14 cellular contexts compared by ENCODE assay signal in the genomic region with DNA sequence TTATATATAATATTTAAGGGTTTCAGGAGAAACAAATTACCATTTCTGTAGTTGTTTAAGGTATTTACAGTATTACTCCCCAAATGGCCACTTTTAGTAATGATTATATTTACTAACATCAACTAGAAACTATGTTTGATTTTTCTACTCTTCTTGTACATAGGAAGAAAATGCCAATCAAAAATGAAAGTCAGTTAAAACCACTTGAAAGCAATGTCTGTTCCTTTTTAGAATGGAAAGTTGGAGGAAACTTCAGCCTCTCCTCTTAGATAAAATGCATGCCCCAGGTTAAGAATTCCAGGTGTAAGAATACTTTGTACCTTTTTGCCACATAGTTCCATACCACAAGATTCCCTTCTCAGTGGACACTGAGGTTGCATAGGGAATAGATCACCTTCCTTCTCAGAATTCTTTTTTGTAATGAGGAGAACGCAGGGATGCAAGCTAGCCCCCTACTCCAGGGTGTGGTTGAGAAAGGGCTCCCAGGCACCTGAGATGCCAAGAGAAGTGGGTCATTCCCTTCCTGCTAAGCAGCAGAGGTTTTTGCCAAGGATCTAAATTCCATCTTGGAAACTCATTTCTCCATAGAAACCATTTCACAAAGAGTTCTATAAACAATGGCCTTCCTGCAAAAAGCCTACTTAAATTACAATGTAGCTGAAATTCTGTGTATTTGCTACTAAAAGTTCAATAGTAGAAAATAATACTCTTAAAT. TPM values are rescaled to one million over a fixed set of nuclear protein-coding genes. Genes with fewer than 3 reads are reported as not detected.
A peak's percentile ranks its signal among the peaks of the same experiment; 100 is the strongest.
DNase-seq lines count a peak whose midpoint lies in the region; ATAC-seq and TF ChIP-seq lines count a peak whose summit lies in the region.
"Had no signal": no experiment of that assay in that cellular context is flagged by ENCODE, and none has a peak within 500 bp of the region (broad histone marks: within the 10 kb centered on the region; RNA-seq: fewer than 3 reads in every experiment).

No MANE protein-coding gene starts in this region.

- no peak for TF ChIP-seq POLR2A in breast epithelium (IDR thresholded peaks at IDR 0.05)

- H3K27ac ChIP-seq in mammary epithelial cell (ENCODE audit: insufficient read depth, low read depth, low read length): no peak overlapping the region
- H3K27ac ChIP-seq in breast epithelium: peak overlapping the region in 1 of 2 donors; percentile 36
- H3K27ac ChIP-seq in OCI-LY7 (ENCODE audit: low read depth, low read length, poor library complexity, severe bottlenecking): no peak overlapping the region
- no peak overlapping the region for H3K27ac ChIP-seq in fibroblast of lung (ENCODE audit: insufficient read depth, low read length)
- H3K27ac ChIP-seq in thymus (ENCODE audit: low read depth): peak overlapping the region; percentile 31
- H3K27ac ChIP-seq in RWPE1: no peak overlapping the region
- H3K27ac ChIP-seq: cardiac muscle cell, ovary had no signal

- 100% methylated on average over 1 of the region's 1 CpG for WGBS in mammary epithelial cell (ENCODE audit: low coverage, missing lambda C conversion rate)
- 93% methylated on average over 1 of the region's 1 CpG for WGBS in thymus

- POLR2A ChIA-PET in OCI-LY7 (lab: Charles Lee) (interaction anchor here (0.6 to 3.6 kb wide), 4 partner anchors 19 to 29 kb away, joined by 3 to 15 read pairs (median 5); no protein-coding TSS in a partner anchor), RWPE1 (lab: Yijun Ruan, JAX; ENCODE audit: low non-redundant PET) (no interaction called here)

- H3K9ac ChIP-seq in mammary epithelial cell (ENCODE audit: insufficient read depth, low read length): no peak overlapping the region
- no peak overlapping the region for H3K9ac ChIP-seq in fibroblast of lung (ENCODE audit: insufficient read depth, low read length)

- H3K27me3 ChIP-seq in mammary epithelial cell (ENCODE audit: insufficient read depth, low read length): no peaks in the 10 kb centered on the region
- no peaks in the 10 kb centered on the region for H3K27me3 ChIP-seq in breast epithelium
- no peaks in the 10 kb centered on the region for H3K27me3 ChIP-seq in fibroblast of lung (ENCODE audit: control insufficient read depth, insufficient read depth, low read length)
- H3K27me3 ChIP-seq in thymus (ENCODE audit: control insufficient read depth, insufficient read depth): no peaks in the 10 kb centered on the region
- H3K27me3 ChIP-seq: cardiac muscle cell, ovary, uterus had no signal

- BruUV-seq in mammary epithelial cell (replicated peaks; lab: Mats Ljungman, UMichigan) (no TSS peak), OCI-LY7 (replicated peaks; lab: Mats Ljungman, UMichigan) (no TSS peak)

- CTCF ChIA-PET in mammary epithelial cell (lab: Charles Lee; ENCODE audit: low non-redundant PET): no interaction called here
- CTCF ChIA-PET in OCI-LY7 (lab: Charles Lee; ENCODE audit: unreplicated experiment): no interaction called here
- CTCF ChIA-PET in RWPE1 (lab: Yijun Ruan, JAX): interaction anchor here (0.6 kb wide), 1 partner anchor 16 kb away, joined by 3 read pairs; no protein-coding TSS in a partner anchor

- intact Hi-C loops in mammary epithelial cell (cut with micrococcal nuclease) (no loop called here), breast epithelium (cut with DNase I; ENCODE audit: low total_unique reads) (no loop called here), OCI-LY7 (cut with micrococcal nuclease; ENCODE audit: unreplicated experiment) (no loop called here)

- H4K20me1 ChIP-seq in mammary epithelial cell (ENCODE audit: insufficient read depth, low read length) (no peaks in the 10 kb centered on the region), OCI-LY7 (ENCODE audit: insufficient read depth, low read length) (no peaks in the 10 kb centered on the region), fibroblast of lung (ENCODE audit: control insufficient read depth, extremely low read depth, insufficient read depth, low read length) (no peaks in the 10 kb centered on the region)

- peak; percentile 46 for DNase-seq in mammary epithelial cell
- DNase-seq in breast epithelium (ENCODE audit: low spot score in 2 of 2): no peak
- no peak for DNase-seq in OCI-LY7 (ENCODE audit: low spot score)
- peak; percentile 61 to 83 for DNase-seq in fibroblast of lung (ENCODE audit: low read depth in 2 of 2)
- DNase-seq in activated CD8-positive, alpha-beta memory T cell treated with anti-CD3 and anti-CD28 coated beads, Interleukin-2, amount 50 U/mL, for 48 hours: no peak
- DNase-seq in RWPE1 (ENCODE audit: low spot score): no peak
- DNase-seq: activated CD4-positive, alpha-beta T cell treated with anti-CD3 and anti-CD28 coated beads for 36 hours; activated T-cell treated with anti-CD3 and anti-CD28 coated beads, Interleukin-2, amount 50 U/mL, for 72 hours; erythroblast; ovary; uterus had no signal

- H3K79me2 ChIP-seq in mammary epithelial cell (ENCODE audit: insufficient read depth, low read length) (peaks cover 27% of the 10 kb centered on the region), OCI-LY7 (ENCODE audit: insufficient read depth, low read depth, low read length) (peaks cover 31% of the 10 kb centered on the region), fibroblast of lung (ENCODE audit: control insufficient read depth, insufficient read depth, low read length) (peaks cover 16% of the 10 kb centered on the region)

- no peaks in the 10 kb centered on the region for H3K9me2 ChIP-seq in OCI-LY7 (ENCODE audit: insufficient read depth, low read length)

- in situ Hi-C loops in mammary epithelial cell (cut with MboI; ENCODE audit: low sequenced_read_pairs in 2 of 2): no loop called here

- H3K4me3 ChIP-seq in mammary epithelial cell (replicated peaks in 1 of 3; ENCODE audit: insufficient read depth in 1 of 3, low read depth in 2 of 3, low read length in 3 of 3) (no peak overlapping the region), breast epithelium (no peak overlapping the region), OCI-LY7 (ENCODE audit: low read depth, low read length, poor library complexity, severe bottlenecking) (no peak overlapping the region), fibroblast of lung (replicated peaks in 1 of 4; ENCODE audit: control extremely low read depth in 1 of 4, insufficient read depth in 1 of 4, low read depth in 3 of 4, low read length in 4 of 4) (no peak overlapping the region), thymus (ENCODE audit: low read length) (no peak overlapping the region)
- H3K4me3 ChIP-seq: cardiac muscle cell, ovary, uterus had no signal

- peaks cover 8% of the 10 kb centered on the region for H3K4me1 ChIP-seq in mammary epithelial cell (ENCODE audit: insufficient read depth, low read length)
- peaks cover 0 to 6% of the 10 kb centered on the region in 2 donors for H3K4me1 ChIP-seq in breast epithelium
- peaks cover 21% of the 10 kb centered on the region for H3K4me1 ChIP-seq in OCI-LY7 (ENCODE audit: insufficient read depth, low read length, poor library complexity, severe bottlenecking)
- H3K4me1 ChIP-seq in fibroblast of lung (ENCODE audit: control insufficient read depth, extremely low read depth, insufficient read depth, low read length): peaks cover 9% of the 10 kb centered on the region
- H3K4me1 ChIP-seq in thymus (ENCODE audit: control insufficient read depth, insufficient read depth, low read length): peaks cover 5% of the 10 kb centered on the region

- H3K9me3 ChIP-seq in mammary epithelial cell (replicated peaks; ENCODE audit: insufficient read depth, low read length) (no peaks in the 10 kb centered on the region), breast epithelium (no peaks in the 10 kb centered on the region), OCI-LY7 (ENCODE audit: low read length) (no peaks in the 10 kb centered on the region), fibroblast of lung (ENCODE audit: control insufficient read depth, insufficient read depth, low read depth, low read length) (no peaks in the 10 kb centered on the region), thymus (ENCODE audit: control insufficient read depth) (no peaks in the 10 kb centered on the region)
- H3K9me3 ChIP-seq: ovary, uterus had no signal

- no peak overlapping the region for H3K4me2 ChIP-seq in mammary epithelial cell (ENCODE audit: insufficient read depth, low read depth, low read length)
- 0 out of 2 replicates have a peak overlapping the region, but pooled peaks have one; percentile 12 for H3K4me2 ChIP-seq in OCI-LY7 (ENCODE audit: low read length)
- H3K4me2 ChIP-seq in fibroblast of lung (ENCODE audit: extremely low read depth, insufficient read depth, low read length): peak overlapping the region; percentile 28

- no peak for ATAC-seq in GM18858 (IDR thresholded peaks at IDR 0.05; ENCODE audit: unreplicated experiment)
- ATAC-seq: activated CD4-positive, alpha-beta T cell treated with anti-CD3 and anti-CD28 coated beads for 36 hours; activated T-cell treated with anti-CD3 and anti-CD28 coated beads, Interleukin-2, amount 50 U/mL, for 72 hours had no signal

- TF ChIP-seq CTCF in mammary epithelial cell (conservative IDR thresholded peaks at IDR 0.05 in 1 of 2, IDR thresholded peaks at IDR 0.05 in 1 of 2; ENCODE audit: extremely low read depth in 1 of 2, insufficient read depth in 1 of 2, low read depth in 1 of 2, low read length in 2 of 2) (no peak), breast epithelium (IDR thresholded peaks at IDR 0.05) (no peak), OCI-LY7 (conservative IDR thresholded peaks at IDR 0.05; ENCODE audit: low read length) (no peak), fibroblast of lung (conservative IDR thresholded peaks at IDR 0.05 in 1 of 2, IDR thresholded peaks at IDR 0.05 in 1 of 2; ENCODE audit: low read depth in 1 of 2, low read length in 2 of 2) (no peak), RWPE1 (conservative IDR thresholded peaks at IDR 0.05; ENCODE audit: low read depth) (no peak)

- dilution Hi-C loops in mammary epithelial cell (cut with HindIII; ENCODE audit: low sequenced_read_pairs): no loop called here

- H3K36me3 ChIP-seq in mammary epithelial cell (ENCODE audit: insufficient read depth, low read length) (no peaks in the 10 kb centered on the region), breast epithelium (no peaks in the 10 kb centered on the region), OCI-LY7 (ENCODE audit: insufficient read depth, low read length) (peaks cover 1% of the 10 kb centered on the region; the same call in 1 of the 2 replicates), fibroblast of lung (ENCODE audit: control insufficient read depth, insufficient read depth, low read length) (no peaks in the 10 kb centered on the region), thymus (ENCODE audit: control insufficient read depth, insufficient read depth) (no peaks in the 10 kb centered on the region)
- H3K36me3 ChIP-seq: cardiac muscle cell, ovary, uterus had no signal

- H2AFZ ChIP-seq in mammary epithelial cell (ENCODE audit: low read depth, low read length): no peak overlapping the region
- no peak overlapping the region for H2AFZ ChIP-seq in OCI-LY7 (ENCODE audit: low read length)
- H2AFZ ChIP-seq in fibroblast of lung (ENCODE audit: low read length): no peak overlapping the region

RNA-seq across cellular contexts. Expression of gene PPP3R1, which starts 3.6 kb away (rescaled TPM):
- total RNA-seq in mammary epithelial cell (10 to 100 TPM; 26.5 to 59.3 TPM), breast epithelium (10 to 100 TPM; 32.8 to 54.4 (median 34.1) TPM), OCI-LY7 (2022) (90.3 and 97.4 TPM in 2 replicates), fibroblast of lung (18.0 and 22.8 TPM in 2 replicates)
- polyA plus RNA-seq in mammary epithelial cell (16.6 TPM), fibroblast of lung (46.1 and 51.3 TPM in 2 replicates), thymus (37.3 TPM)
- polyA minus RNA-seq in mammary epithelial cell (36.7 TPM), fibroblast of lung (ENCODE audit: low replicate concordance) (4.2 and 5.7 TPM in 2 replicates)
- total RNA-seq in OCI-LY7 (2014; rRNA removed; shearing (Covaris generic)): 14.1 and 15.1 TPM in 2 replicates
- polyA plus RNA-seq in fibroblast of lung (2012): 46.5 and 49.4 TPM in 2 replicates

Comparison
In these comparisons a context has a peak if more than half of its experiments do, and no peak if none do; other contexts are left out.
1. DNase-seq: peak in mammary epithelial cell (single experiment) and fibroblast of lung (2 of 2); none in breast epithelium (0 of 2), OCI-LY7 (single experiment), activated CD8-positive, alpha-beta memory T cell treated with anti-CD3 and anti-CD28 coated beads, Interleukin-2, amount 50 U/mL, for 48 hours (single experiment) and RWPE1 (single experiment).